Comparison of ENCODE assay signal across 30 cellular contexts in the genomic region with DNA sequence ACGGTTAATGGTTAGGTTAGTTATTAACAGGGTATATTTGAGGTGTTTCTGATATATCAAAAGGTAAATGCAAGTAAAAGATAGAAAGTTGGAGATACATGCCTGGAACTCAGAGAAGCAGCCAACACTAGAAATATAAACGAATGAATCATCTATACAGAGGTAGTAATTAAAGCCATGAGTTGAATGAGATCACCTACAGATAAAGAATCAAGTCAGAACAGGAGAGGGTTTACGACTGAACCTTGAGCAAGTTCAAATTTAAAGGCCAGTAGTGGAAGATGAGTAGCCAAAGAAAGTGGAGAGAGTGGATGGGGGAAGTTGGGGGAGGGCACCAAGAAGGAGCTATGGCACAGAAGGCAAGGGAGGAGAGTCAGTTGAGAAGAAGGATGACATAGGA.
"Had no signal": no experiment of that assay in that cellular context is flagged by ENCODE, and none has a peak within 500 bp of the region (broad histone marks: within the 10 kb centered on the region; RNA-seq: fewer than 3 reads in every experiment).

No MANE protein-coding gene starts in this region.

- H3K27ac Mint-ChIP-seq: activated CD4-positive, alpha-beta T cell treated with anti-CD3 and anti-CD28 coated beads for 36 hours; activated CD4-positive, alpha-beta T cell treated with anti-CD3 and anti-CD28 coated beads, Interleukin-2, amount 10 ng/mL, durations not matched to agents 7 days and 5 days; activated naive CD4-positive, alpha-beta T cell treated with anti-CD3 and anti-CD28 coated beads for 36 hours; activated naive CD4-positive, alpha-beta T cell treated with anti-CD3 and anti-CD28 coated beads, Interleukin-2, amount 50 U/mL, for 72 hours; activated T-helper 1 cell treated with anti-CD3 and anti-CD28 coated beads, Interleukin-12 subunit alpha, Interleukin-12 subunit beta, Interleukin-2, Interleukin-4 antibody, amounts not matched to agents 30 ng/mL and 10 ng/mL and 1 ng/mL, durations not matched to agents 14 hours and 24 hours and 36 hours had no signal

- H3K36me3 Mint-ChIP-seq: activated naive CD4-positive, alpha-beta T cell treated with anti-CD3 and anti-CD28 coated beads, Interleukin-2, amount 50 U/mL, for 72 hours had no signal

- H3K4me1 Mint-ChIP-seq: activated CD4-positive, alpha-beta T cell treated with anti-CD3 and anti-CD28 coated beads for 36 hours; activated CD4-positive, alpha-beta T cell treated with anti-CD3 and anti-CD28 coated beads, Interleukin-2, amount 10 ng/mL, durations not matched to agents 7 days and 5 days had no signal

- ATAC-seq: activated CD4-positive, alpha-beta T cell treated with anti-CD3 and anti-CD28 coated beads for 36 hours; activated naive CD4-positive, alpha-beta T cell treated with anti-CD3 and anti-CD28 coated beads, Interleukin-2, amount 50 U/mL, for 72 hours; activated T-cell treated with anti-CD3 and anti-CD28 coated beads, Interleukin-2, amount 50 U/mL, for 4 hours; K562 had no signal

- H3K27me3 ChIP-seq: brain microvascular endothelial cell, Peyer's patch, SJCRH30 had no signal

- H3K4me3 Mint-ChIP-seq: activated CD4-positive, alpha-beta T cell treated with anti-CD3 and anti-CD28 coated beads for 36 hours; activated CD4-positive, alpha-beta T cell treated with anti-CD3 and anti-CD28 coated beads, Interleukin-2, amount 10 ng/mL, durations not matched to agents 7 days and 5 days; activated naive CD4-positive, alpha-beta T cell treated with anti-CD3 and anti-CD28 coated beads for 36 hours; activated T-cell treated with anti-CD3 and anti-CD28 coated beads, Interleukin-2, amount 50 U/mL, for 4 hours; activated T-helper 1 cell treated with anti-CD3 and anti-CD28 coated beads, Interleukin-12 subunit alpha, Interleukin-12 subunit beta, Interleukin-2, Interleukin-4 antibody, amounts not matched to agents 30 ng/mL and 10 ng/mL and 1 ng/mL, durations not matched to agents 14 hours and 24 hours and 36 hours had no signal

- H3K4me3 ChIP-seq: K562, MG63, Peyer's patch, SJCRH30, SK-N-MC had no signal

- H3K9me3 Mint-ChIP-seq: activated CD4-positive, alpha-beta T cell treated with anti-CD3 and anti-CD28 coated beads, Interleukin-2, amount 10 ng/mL, durations not matched to agents 7 days and 5 days; activated naive CD4-positive, alpha-beta T cell treated with anti-CD3 and anti-CD28 coated beads for 36 hours; activated naive CD4-positive, alpha-beta T cell treated with anti-CD3 and anti-CD28 coated beads, Interleukin-2, amount 50 U/mL, for 72 hours; activated T-helper 1 cell treated with anti-CD3 and anti-CD28 coated beads, Interleukin-12 subunit alpha, Interleukin-12 subunit beta, Interleukin-2, Interleukin-4 antibody, amounts not matched to agents 30 ng/mL and 10 ng/mL and 1 ng/mL, durations not matched to agents 14 hours and 24 hours and 36 hours had no signal

- H3K27me3 Mint-ChIP-seq: activated CD4-positive, alpha-beta T cell treated with anti-CD3 and anti-CD28 coated beads for 36 hours had no signal

- H3K36me3 ChIP-seq: brain microvascular endothelial cell, MG63, Peyer's patch, SJCRH30 had no signal

- DNase-seq: activated CD4-positive, alpha-beta T cell treated with anti-CD3 and anti-CD28 coated beads for 36 hours; activated CD4-positive, alpha-beta T cell treated with anti-CD3 and anti-CD28 coated beads, Interleukin-2, amount 10 ng/mL, durations not matched to agents 7 days and 5 days; activated CD4-positive, alpha-beta T cell treated with anti-CD3 and anti-CD28 coated beads, Interleukin-2, amount 50 U/mL, for 48 hours; activated CD8-positive, alpha-beta memory T cell treated with anti-CD3 and anti-CD28 coated beads, Interleukin-2, amount 50 U/mL, for 4 hours; activated gamma-delta T cell treated with Interleukin-2 at 50 U/mL for 16 hours; activated naive CD4-positive, alpha-beta T cell treated with anti-CD3 and anti-CD28 coated beads for 36 hours; activated T-cell treated with anti-CD3 and anti-CD28 coated beads for 4 hours; activated T-cell treated with anti-CD3 and anti-CD28 coated beads, Interleukin-2, amount 50 U/mL, for 4 hours; anterior cingulate cortex; brain microvascular endothelial cell; MG63; NCI-H1048; NCI-H1105 treated with DMSO at 0.1 percent for 48 hours; NCI-H1436; NCI-H1694; NCI-H1930; NCI-H2081 treated with DMSO at 0.1 percent for 48 hours; NCI-H226; NCI-H446 treated with DMSO at 0.1 percent for 48 hours; NCI-H524; Peyer's patch; RPMI8226; SHP77; SJCRH30; T1000 had no signal

- FAIRE-seq: K562, TTC549 had no signal

- H3K27ac ChIP-seq: brain microvascular endothelial cell, SJCRH30, SK-N-MC had no signal

- H3K9me3 ChIP-seq: MG63, Peyer's patch, SJCRH30 had no signal

- H3K4me1 ChIP-seq: SJCRH30 had no signal
